In genomic region chr2:41942278-41942677, GRCh38 we compare ENCODE assay signal across 16 cellular contexts.
A peak's percentile ranks its signal among the peaks of the same experiment; 100 is the strongest.
DNase-seq lines count a peak whose midpoint lies in the region; ATAC-seq, FAIRE-seq and TF ChIP-seq lines count a peak whose summit lies in the region.
"Had no signal": no experiment of that assay in that cellular context is flagged by ENCODE, and none has a peak within 500 bp of the region (broad histone marks: within the 10 kb centered on the region; RNA-seq: fewer than 3 reads in every experiment).

No MANE protein-coding gene starts in this region.

- no peaks in the 10 kb centered on the region for H3K9me3 Mint-ChIP-seq in nephron
- H3K9me3 Mint-ChIP-seq: GM23338 had no signal

- CTCF ChIA-PET in K562 (lab: Yijun Ruan, JAX; ENCODE audit: low intra/inter-chr PET ratio) = no interaction called here

- H3K36me3 ChIP-seq in heart right ventricle = no peaks in the 10 kb centered on the region
- no peaks in the 10 kb centered on the region for H3K36me3 ChIP-seq in SJSA1
- H3K36me3 ChIP-seq in K562 (ENCODE audit: control insufficient read depth, insufficient read depth, low read length) = no peaks in the 10 kb centered on the region
- no peaks in the 10 kb centered on the region for H3K36me3 ChIP-seq in GM23248 (ENCODE audit: low read depth)
- H3K36me3 ChIP-seq: BE2C, HAP-1 had no signal

- H3K4me1 ChIP-seq in heart right ventricle (peaks cover 9 to 88% (median 32%) of the 10 kb centered on the region in 9 donors), SJSA1 (replicated peaks) (peaks cover 51% of the 10 kb centered on the region), K562 (replicated peaks in 1 of 2; ENCODE audit: control insufficient read depth in 2 of 2, insufficient read depth in 2 of 2, low read length in 2 of 2) (peaks cover 0 to 14% of the 10 kb centered on the region in 2 experiments; a peak in 2 of 5 replicates), GM23248 (ENCODE audit: insufficient read depth) (peaks cover 7% of the 10 kb centered on the region)

- no peak overlapping the region for H3K4me3 Mint-ChIP-seq in nephron
- H3K4me3 Mint-ChIP-seq: CD4-positive, alpha-beta memory T cell; GM23338 had no signal

- H3K9me2 ChIP-seq in GM23248 (ENCODE audit: insufficient read depth) = no peaks in the 10 kb centered on the region

- peaks cover 2% of the 10 kb centered on the region for H3K27me3 Mint-ChIP-seq in nephron (ENCODE audit: low read depth)

- H3K36me3 Mint-ChIP-seq in nephron (ENCODE audit: low read depth) = no peaks in the 10 kb centered on the region
- H3K36me3 Mint-ChIP-seq: CD4-positive, alpha-beta memory T cell had no signal

- intact Hi-C loops in heart right ventricle (cut with DNase I) (loop anchor here in 1 of 10 donors (5.0 kb wide), 1 partner anchor 110 kb away; no protein-coding TSS in a partner anchor), Right ventricle myocardium inferior (cut with DNase I) (no loop called here), K562 (cut with micrococcal nuclease) (no loop called here)

- no peak for ATAC-seq in heart right ventricle
- ATAC-seq in Right ventricle myocardium inferior = no peak
- ATAC-seq in K562 = no peak
- ATAC-seq: GM12878, GM23338 had no signal

- H3K4me1 Mint-ChIP-seq in nephron = peaks cover 80% of the 10 kb centered on the region

- H3K79me2 ChIP-seq in K562 (ENCODE audit: control insufficient read depth, insufficient read depth, low read length) (no peaks in the 10 kb centered on the region), GM23248 (ENCODE audit: insufficient read depth) (no peaks in the 10 kb centered on the region)

- in situ Hi-C loops in K562 (cut with MboI) = no loop called here
- in situ Hi-C loops in GM23248 (cut with MboI) = no loop called here

- no peak for TF ChIP-seq RAD21 in K562 (CRISPR knock-in tag; conservative IDR thresholded peaks at IDR 0.05 in 1 of 2, IDR thresholded peaks at IDR 0.05 in 1 of 2)

- no peak for FAIRE-seq in K562 (lab: Jason Lieb, UNC)
- FAIRE-seq: A204.1, GM12878, GM18507 had no signal

- H4K20me1 ChIP-seq in K562 (replicated peaks; ENCODE audit: control insufficient read depth, insufficient read depth, low read length) = no peaks in the 10 kb centered on the region
- no peaks in the 10 kb centered on the region for H4K20me1 ChIP-seq in GM23248 (ENCODE audit: insufficient read depth)

- peaks cover 4% of the 10 kb centered on the region for H3F3A ChIP-seq in GM23248 (ENCODE audit: insufficient read depth)

- no peak overlapping the region for H3K4me2 ChIP-seq in K562 (ENCODE audit: insufficient read depth, low read length)
- no peak overlapping the region for H3K4me2 ChIP-seq in GM23248 (ENCODE audit: unreplicated experiment)
- H3K4me2 ChIP-seq: GM23338 had no signal

- H3K4me3 ChIP-seq in heart right ventricle (no peak overlapping the region), SJSA1 (no peak overlapping the region), K562 (no peak overlapping the region), GM23248 (no peak overlapping the region)
- H3K4me3 ChIP-seq: GM12878, GM23338, HAP-1 had no signal

- BruUV-seq in K562 (replicated peaks; lab: Mats Ljungman, UMichigan) = no TSS peak

- H3K9me3 ChIP-seq in heart right ventricle = no peaks in the 10 kb centered on the region
- no peaks in the 10 kb centered on the region; the same call in 1 of the 2 replicates for H3K9me3 ChIP-seq in SJSA1 (replicated peaks)
- no peaks in the 10 kb centered on the region for H3K9me3 ChIP-seq in K562 (replicated peaks; ENCODE audit: control insufficient read depth, insufficient read depth, low read depth, low read length)
- H3K9me3 ChIP-seq in GM23248 (ENCODE audit: low read depth) = no peaks in the 10 kb centered on the region
- H3K9me3 ChIP-seq: BE2C, HAP-1 had no signal

- H3K9me1 ChIP-seq in K562 (ENCODE audit: control insufficient read depth, insufficient read depth, low read length) = no peaks in the 10 kb centered on the region

- H3K27me3 ChIP-seq in heart right ventricle = no peaks in the 10 kb centered on the region
- H3K27me3 ChIP-seq in SJSA1 (replicated peaks) = no peaks in the 10 kb centered on the region
- peaks cover 2 to 9% of the 10 kb centered on the region in 2 experiments; a peak in 4 of 5 replicates for H3K27me3 ChIP-seq in K562 (ENCODE audit: control insufficient read depth in 2 of 2, insufficient read depth in 2 of 2, low read length in 2 of 2)
- no peaks in the 10 kb centered on the region; the same call in 1 of the 2 replicates for H3K27me3 ChIP-seq in GM23248 (replicated peaks; ENCODE audit: insufficient read depth)
- H3K27me3 ChIP-seq: BE2C had no signal

- no peak for TF ChIP-seq POLR2A in K562 (conservative IDR thresholded peaks at IDR 0.05)

- TF ChIP-seq CTCF in heart right ventricle (IDR thresholded peaks at IDR 0.05) (no peak), K562 (IDR thresholded peaks at IDR 0.05 in 2 of 3, conservative IDR thresholded peaks at IDR 0.05 in 1 of 3; ENCODE audit: insufficient read depth in 2 of 3, low read depth in 1 of 3, low read length in 3 of 3) (no peak), nephron (IDR thresholded peaks at IDR 0.05; ENCODE audit: unreplicated experiment in 3 of 3) (no peak)

- H3K9ac ChIP-seq in K562 (ENCODE audit: insufficient read depth in 1 of 2, low read depth in 2 of 2, low read length in 2 of 2) = no peak overlapping the region
- no peak overlapping the region for H3K9ac ChIP-seq in GM23248

- H3K27ac ChIP-seq in heart right ventricle (peak overlapping the region in 8 of 10 donors; percentile 65 to 87 (median 76)), SJSA1 (0 out of 2 replicates have a peak overlapping the region, but pooled peaks have one; percentile 13), K562 (ENCODE audit: extremely low read depth, low read depth, low read length) (no peak overlapping the region), GM23248 (no peak overlapping the region)
- H3K27ac ChIP-seq: C4-2B had no signal

- H2AFZ ChIP-seq in K562 (ENCODE audit: low read depth, low read length) (0 out of 2 replicates have a peak overlapping the region, but pooled peaks have one; percentile 8), GM23248 (no peak overlapping the region)
- H2AFZ ChIP-seq: GM23338 had no signal

- POLR2A ChIA-PET in K562 (lab: Yijun Ruan, JAX) = interaction anchor here (1.0 kb wide), 1 partner anchor 10 kb away, joined by 3 read pairs; no protein-coding TSS in a partner anchor

- H3K27ac Mint-ChIP-seq in nephron = peak overlapping the region; percentile 89 to 99 (median 99)
- H3K27ac Mint-ChIP-seq: GM23338 had no signal

- DNase-seq in heart right ventricle (no peak), Right ventricle myocardium inferior (ENCODE audit: missing footprints) (no peak), SJSA1 (ENCODE audit: low read depth in 1 of 2, low spot score in 2 of 2) (no peak), K562 (ENCODE audit: extremely low read depth in 1 of 4, low spot score in 3 of 4) (no peak), GM23248 (no peak), cortex of kidney (lab: John Stamatoyannopoulos, UW) (no peak)
- DNase-seq: BE2C; CD4-positive, alpha-beta memory T cell; DMS79 had no signal

- no peak for TF ChIP-seq EP300 in K562 (IDR thresholded peaks at IDR 0.05; ENCODE audit: low read length)

TF ChIP-seq in K562, 482 proteins besides CTCF, POLR2A, EP300 and RAD21 (continues in another document):
- TF ChIP-seq JUND (IDR thresholded peaks at IDR 0.05; ENCODE audit: borderline replicate concordance, low read depth, low read length) = no peak
- no peak for TF ChIP-seq JUND (tag; IDR thresholded peaks at IDR 0.05; ENCODE audit: borderline replicate concordance, low read depth, low read length)
- TF ChIP-seq KDM1A (IDR thresholded peaks at IDR 0.05) = peak in 1 of 2 experiments; percentile 23; a peak in 1 of 4 replicates
- TF ChIP-seq FOXP4 (CRISPR knock-in tag; IDR thresholded peaks at IDR 0.05; ENCODE audit: borderline replicate concordance) = no peak
- peak; percentile 86 for TF ChIP-seq RBM25 (IDR thresholded peaks at IDR 0.05; ENCODE audit: low read depth, low read length, severe bottlenecking)
- TF ChIP-seq STAG1 (CRISPR knock-in tag; IDR thresholded peaks at IDR 0.05; ENCODE audit: borderline replicate concordance) = no peak
- no peak for TF ChIP-seq PHB2 (IDR thresholded peaks at IDR 0.05; ENCODE audit: low read depth)
- no peak for TF ChIP-seq ESRRB (CRISPR knock-in tag; IDR thresholded peaks at IDR 0.05; ENCODE audit: borderline replicate concordance)
- no peak for TF ChIP-seq KLF1 (tag; IDR thresholded peaks at IDR 0.05)
- TF ChIP-seq CCNT2 (IDR thresholded peaks at IDR 0.05; ENCODE audit: borderline replicate concordance, extremely low read depth, insufficient read length, low read depth, low read length) = no peak
- TF ChIP-seq USF2 (CRISPR knock-in tag; IDR thresholded peaks at IDR 0.05) = no peak
- peak; percentile 35; the same call in 1 of the 2 replicates for TF ChIP-seq SMARCA5 (IDR thresholded peaks at IDR 0.05)
- no peak for TF ChIP-seq ZNF668 (CRISPR knock-in tag; IDR thresholded peaks at IDR 0.05)
- TF ChIP-seq ZNF408 (CRISPR knock-in tag; IDR thresholded peaks at IDR 0.05; ENCODE audit: low read depth) = no peak
- TF ChIP-seq ZEB2 (IDR thresholded peaks at IDR 0.05) = no peak

Comparison
In these comparisons a context has a peak if more than half of its experiments do, and no peak if none do; other contexts are left out.
1. H3K27ac ChIP-seq: peak in heart right ventricle (8 of 10) and SJSA1 (single experiment); none in K562 (single experiment) and GM23248 (single experiment).